Comparison of ENCODE assay signal across 1 cellular context in genomic region chr6:12262236-12263061, GRCh38.
TF ChIP-seq lines count a peak whose summit lies in the region.

No MANE protein-coding gene starts in this region.

TF ChIP-seq in GM23338, 12 proteins besides CTCF, POLR2A, EP300 and RAD21:
- TF ChIP-seq, protein P1, sequence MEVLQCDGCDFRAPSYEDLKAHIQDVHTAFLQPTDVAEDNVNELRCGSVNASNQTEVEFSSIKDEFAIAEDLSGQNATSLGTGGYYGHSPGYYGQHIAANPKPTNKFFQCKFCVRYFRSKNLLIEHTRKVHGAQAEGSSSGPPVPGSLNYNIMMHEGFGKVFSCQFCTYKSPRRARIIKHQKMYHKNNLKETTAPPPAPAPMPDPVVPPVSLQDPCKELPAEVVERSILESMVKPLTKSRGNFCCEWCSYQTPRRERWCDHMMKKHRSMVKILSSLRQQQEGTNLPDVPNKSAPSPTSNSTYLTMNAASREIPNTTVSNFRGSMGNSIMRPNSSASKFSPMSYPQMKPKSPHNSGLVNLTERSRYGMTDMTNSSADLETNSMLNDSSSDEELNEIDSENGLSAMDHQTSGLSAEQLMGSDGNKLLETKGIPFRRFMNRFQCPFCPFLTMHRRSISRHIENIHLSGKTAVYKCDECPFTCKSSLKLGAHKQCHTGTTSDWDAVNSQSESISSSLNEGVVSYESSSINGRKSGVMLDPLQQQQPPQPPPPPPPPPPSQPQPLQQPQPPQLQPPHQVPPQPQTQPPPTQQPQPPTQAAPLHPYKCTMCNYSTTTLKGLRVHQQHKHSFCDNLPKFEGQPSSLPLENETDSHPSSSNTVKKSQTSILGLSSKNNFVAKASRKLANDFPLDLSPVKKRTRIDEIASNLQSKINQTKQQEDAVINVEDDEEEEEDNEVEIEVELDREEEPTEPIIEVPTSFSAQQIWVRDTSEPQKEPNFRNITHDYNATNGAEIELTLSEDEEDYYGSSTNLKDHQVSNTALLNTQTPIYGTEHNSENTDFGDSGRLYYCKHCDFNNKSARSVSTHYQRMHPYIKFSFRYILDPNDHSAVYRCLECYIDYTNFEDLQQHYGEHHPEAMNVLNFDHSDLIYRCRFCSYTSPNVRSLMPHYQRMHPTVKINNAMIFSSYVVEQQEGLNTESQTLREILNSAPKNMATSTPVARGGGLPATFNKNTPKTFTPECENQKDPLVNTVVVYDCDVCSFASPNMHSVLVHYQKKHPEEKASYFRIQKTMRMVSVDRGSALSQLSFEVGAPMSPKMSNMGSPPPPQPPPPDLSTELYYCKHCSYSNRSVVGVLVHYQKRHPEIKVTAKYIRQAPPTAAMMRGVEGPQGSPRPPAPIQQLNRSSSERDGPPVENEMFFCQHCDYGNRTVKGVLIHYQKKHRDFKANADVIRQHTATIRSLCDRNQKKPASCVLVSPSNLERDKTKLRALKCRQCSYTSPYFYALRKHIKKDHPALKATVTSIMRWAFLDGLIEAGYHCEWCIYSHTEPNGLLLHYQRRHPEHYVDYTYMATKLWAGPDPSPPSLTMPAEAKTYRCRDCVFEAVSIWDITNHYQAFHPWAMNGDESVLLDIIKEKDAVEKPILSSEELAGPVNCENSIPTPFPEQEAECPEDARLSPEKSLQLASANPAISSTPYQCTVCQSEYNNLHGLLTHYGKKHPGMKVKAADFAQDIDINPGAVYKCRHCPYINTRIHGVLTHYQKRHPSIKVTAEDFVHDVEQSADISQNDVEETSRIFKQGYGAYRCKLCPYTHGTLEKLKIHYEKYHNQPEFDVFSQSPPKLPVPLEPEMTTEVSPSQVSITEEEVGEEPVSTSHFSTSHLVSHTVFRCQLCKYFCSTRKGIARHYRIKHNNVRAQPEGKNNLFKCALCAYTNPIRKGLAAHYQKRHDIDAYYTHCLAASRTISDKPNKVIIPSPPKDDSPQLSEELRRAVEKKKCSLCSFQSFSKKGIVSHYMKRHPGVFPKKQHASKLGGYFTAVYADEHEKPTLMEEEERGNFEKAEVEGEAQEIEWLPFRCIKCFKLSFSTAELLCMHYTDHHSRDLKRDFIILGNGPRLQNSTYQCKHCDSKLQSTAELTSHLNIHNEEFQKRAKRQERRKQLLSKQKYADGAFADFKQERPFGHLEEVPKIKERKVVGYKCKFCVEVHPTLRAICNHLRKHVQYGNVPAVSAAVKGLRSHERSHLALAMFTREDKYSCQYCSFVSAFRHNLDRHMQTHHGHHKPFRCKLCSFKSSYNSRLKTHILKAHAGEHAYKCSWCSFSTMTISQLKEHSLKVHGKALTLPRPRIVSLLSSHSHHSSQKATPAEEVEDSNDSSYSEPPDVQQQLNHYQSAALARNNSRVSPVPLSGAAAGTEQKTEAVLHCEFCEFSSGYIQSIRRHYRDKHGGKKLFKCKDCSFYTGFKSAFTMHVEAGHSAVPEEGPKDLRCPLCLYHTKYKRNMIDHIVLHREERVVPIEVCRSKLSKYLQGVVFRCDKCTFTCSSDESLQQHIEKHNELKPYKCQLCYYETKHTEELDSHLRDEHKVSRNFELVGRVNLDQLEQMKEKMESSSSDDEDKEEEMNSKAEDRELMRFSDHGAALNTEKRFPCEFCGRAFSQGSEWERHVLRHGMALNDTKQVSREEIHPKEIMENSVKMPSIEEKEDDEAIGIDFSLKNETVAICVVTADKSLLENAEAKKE (CRISPR knock-in tag; IDR thresholded peaks at IDR 0.05): no peak
- no peak for TF ChIP-seq POLR2AphosphoS5 (IDR thresholded peaks at IDR 0.05; ENCODE audit: low read depth)
- no peak for TF ChIP-seq JUNB (IDR thresholded peaks at IDR 0.05; ENCODE audit: unreplicated experiment)
- TF ChIP-seq, protein P2, sequence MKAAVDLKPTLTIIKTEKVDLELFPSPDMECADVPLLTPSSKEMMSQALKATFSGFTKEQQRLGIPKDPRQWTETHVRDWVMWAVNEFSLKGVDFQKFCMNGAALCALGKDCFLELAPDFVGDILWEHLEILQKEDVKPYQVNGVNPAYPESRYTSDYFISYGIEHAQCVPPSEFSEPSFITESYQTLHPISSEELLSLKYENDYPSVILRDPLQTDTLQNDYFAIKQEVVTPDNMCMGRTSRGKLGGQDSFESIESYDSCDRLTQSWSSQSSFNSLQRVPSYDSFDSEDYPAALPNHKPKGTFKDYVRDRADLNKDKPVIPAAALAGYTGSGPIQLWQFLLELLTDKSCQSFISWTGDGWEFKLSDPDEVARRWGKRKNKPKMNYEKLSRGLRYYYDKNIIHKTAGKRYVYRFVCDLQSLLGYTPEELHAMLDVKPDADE (IDR thresholded peaks at IDR 0.05): no peak
- no peak for TF ChIP-seq ZNF331 (CRISPR knock-in tag; IDR thresholded peaks at IDR 0.05; ENCODE audit: low read depth)
- no peak for TF ChIP-seq NANOG (IDR thresholded peaks at IDR 0.05; ENCODE audit: borderline replicate concordance)
- TF ChIP-seq ZNF114 (CRISPR knock-in tag; IDR thresholded peaks at IDR 0.05): no peak
- no peak for TF ChIP-seq EZH2phosphoT487 (IDR thresholded peaks at IDR 0.05; ENCODE audit: unreplicated experiment)
- no peak for TF ChIP-seq EZH2 (IDR thresholded peaks at IDR 0.05; ENCODE audit: low read depth, unreplicated experiment)
- TF ChIP-seq STAT1 (IDR thresholded peaks at IDR 0.05; ENCODE audit: unreplicated experiment): no peak
- TF ChIP-seq REST (IDR thresholded peaks at IDR 0.05; ENCODE audit: unreplicated experiment): no peak
- TF ChIP-seq CREB1 (CRISPR knock-in tag; IDR thresholded peaks at IDR 0.05; ENCODE audit: low read depth): no peak
